33 cellular contexts compared by ENCODE assay signal in genomic region chr2:27189989-27190388, GRCh38. TPM values are rescaled to one million over a fixed set of nuclear protein-coding genes. Genes with fewer than 3 reads are reported as not detected.
"Had no signal": no experiment of that assay in that cellular context is flagged by ENCODE, and none has a peak within 500 bp of the region (broad histone marks: within the 10 kb centered on the region; RNA-seq: fewer than 3 reads in every experiment).

No MANE protein-coding gene starts in this region.

- H3K27me3 Mint-ChIP-seq: stimulated activated naive CD8-positive, alpha-beta T cell treated with anti-CD3 and anti-CD28 coated beads, Interleukin-15, Interleukin-2, amounts not matched to agents 100 ng/mL and 50 ng/mL, for 24 hours had no signal

- H3K4me3 Mint-ChIP-seq: stimulated activated effector memory CD8-positive, alpha-beta T cell treated with anti-CD3 and anti-CD28 coated beads, Interleukin-12 subunit alpha, Interleukin-12 subunit beta, amount 100 ng/mL, for 72 hours; stimulated activated memory B cell treated with anti-CD40 and anti-IgM and Interleukin-4, amounts not matched to agents 10 μg/mL and 1 μg/mL and 100 μg/mL, for 72 hours; stimulated activated naive B cell treated with anti-CD40 and anti-IgM and Interleukin-4, amounts not matched to agents 10 μg/mL and 1 μg/mL and 100 μg/mL, for 72 hours; stimulated activated naive CD8-positive, alpha-beta T cell treated with anti-CD3 and anti-CD28 coated beads, Interleukin-15, amount 100 ng/mL, for 72 hours; stimulated activated naive CD8-positive, alpha-beta T cell treated with anti-CD3 and anti-CD28 coated beads, Interleukin-15, Interleukin-2, amounts not matched to agents 100 ng/mL and 50 ng/mL, for 24 hours; type B pancreatic cell had no signal

- H3K4me3 ChIP-seq: stomach, suprapubic skin, testis, thoracic aorta, thyroid gland, tibial artery, tibial nerve, transverse colon, upper lobe of left lung, upper lobe of right lung, uterus, vagina had no signal

- H3K4me1 ChIP-seq: transverse colon, upper lobe of right lung had no signal

- H3K36me3 Mint-ChIP-seq: stimulated activated effector memory CD8-positive, alpha-beta T cell treated with anti-CD3 and anti-CD28 coated beads, Interleukin-12 subunit alpha, Interleukin-12 subunit beta, amount 100 ng/mL, for 72 hours; stimulated activated memory B cell treated with anti-CD40 and anti-IgM and Interleukin-4, amounts not matched to agents 10 μg/mL and 1 μg/mL and 100 μg/mL, for 72 hours; stimulated activated naive B cell treated with anti-CD40 and anti-IgM and Interleukin-4, amounts not matched to agents 10 μg/mL and 1 μg/mL and 100 μg/mL, for 72 hours; type B pancreatic cell had no signal

- H3K27ac ChIP-seq: stomach, suprapubic skin, testis, thoracic aorta, thyroid gland, tibial artery, tibial nerve, transverse colon, upper lobe of left lung, upper lobe of right lung, uterus, vagina had no signal

- H3K27me3 ChIP-seq: stomach, suprapubic skin, testis, thyroid gland, transverse colon, upper lobe of left lung, upper lobe of right lung, uterus, vagina had no signal

- H3K9me3 Mint-ChIP-seq: stimulated activated effector memory CD8-positive, alpha-beta T cell treated with anti-CD3 and anti-CD28 coated beads, Interleukin-12 subunit alpha, Interleukin-12 subunit beta, amount 100 ng/mL, for 72 hours; stimulated activated memory B cell treated with anti-CD40 and anti-IgM and Interleukin-4, amounts not matched to agents 10 μg/mL and 1 μg/mL and 100 μg/mL, for 72 hours; stimulated activated naive B cell treated with anti-CD40 and anti-IgM and Interleukin-4, amounts not matched to agents 10 μg/mL and 1 μg/mL and 100 μg/mL, for 72 hours; stimulated activated naive CD8-positive, alpha-beta T cell treated with anti-CD3 and anti-CD28 coated beads, Interleukin-15, amount 100 ng/mL, for 72 hours; stimulated activated naive CD8-positive, alpha-beta T cell treated with anti-CD3 and anti-CD28 coated beads, Interleukin-15, Interleukin-2, amounts not matched to agents 100 ng/mL and 50 ng/mL, for 24 hours; type B pancreatic cell had no signal

- H3K27ac Mint-ChIP-seq: stimulated activated effector memory CD8-positive, alpha-beta T cell treated with anti-CD3 and anti-CD28 coated beads, Interleukin-12 subunit alpha, Interleukin-12 subunit beta, amount 100 ng/mL, for 72 hours; stimulated activated memory B cell treated with anti-CD40 and anti-IgM and Interleukin-4, amounts not matched to agents 10 μg/mL and 1 μg/mL and 100 μg/mL, for 72 hours; stimulated activated naive B cell treated with anti-CD40 and anti-IgM and Interleukin-4, amounts not matched to agents 10 μg/mL and 1 μg/mL and 100 μg/mL, for 72 hours; stimulated activated naive CD8-positive, alpha-beta T cell treated with anti-CD3 and anti-CD28 coated beads, Interleukin-15, amount 100 ng/mL, for 72 hours; stimulated activated naive CD8-positive, alpha-beta T cell treated with anti-CD3 and anti-CD28 coated beads, Interleukin-15, Interleukin-2, amounts not matched to agents 100 ng/mL and 50 ng/mL, for 24 hours; type B pancreatic cell had no signal

- H3K36me3 ChIP-seq: stomach, suprapubic skin, thoracic aorta, thyroid gland, tibial artery, tibial nerve, transverse colon, upper lobe of left lung, upper lobe of right lung, uterus, vagina had no signal

- ATAC-seq: stimulated activated effector memory CD8-positive, alpha-beta T cell treated with anti-CD3 and anti-CD28 coated beads, Interleukin-12 subunit alpha, Interleukin-12 subunit beta, amount 100 ng/mL, for 72 hours; stimulated activated memory B cell treated with anti-CD40 and anti-IgM and Interleukin-4, amounts not matched to agents 10 μg/mL and 1 μg/mL and 100 μg/mL, for 72 hours; stimulated activated naive B cell treated with anti-CD40 and anti-IgM and Interleukin-4, amounts not matched to agents 10 μg/mL and 1 μg/mL and 100 μg/mL, for 72 hours; stimulated activated naive CD8-positive, alpha-beta T cell treated with anti-CD3 and anti-CD28 coated beads, Interleukin-15, amount 100 ng/mL, for 72 hours; stimulated activated naive CD8-positive, alpha-beta T cell treated with anti-CD3 and anti-CD28 coated beads, Interleukin-15, Interleukin-2, amounts not matched to agents 100 U/mL and 50 U/mL, for 24 hours; upper lobe of right lung had no signal

- H3K9me3 ChIP-seq: stomach, suprapubic skin, testis, thoracic aorta, thyroid gland, tibial artery, tibial nerve, transverse colon, upper lobe of left lung, upper lobe of right lung, uterus, vagina had no signal

- DNase-seq: stimulated activated CD4-positive, alpha-beta T cell treated with anti-CD3 and anti-CD28 coated beads, Interleukin-2, amount 100 ng/mL, for 48 hours; stimulated activated CD4-positive, alpha-beta T cell treated with anti-CD3 and anti-CD28 coated beads, Interleukin-4, amount 100 ng/mL, for 1 hour; stimulated activated CD4-positive, alpha-beta T cell treated with anti-CD3 and anti-CD28 coated beads, Interleukin-4, amount 100 ng/mL, for 24 hours; stimulated activated CD4-positive, alpha-beta T cell treated with anti-CD3 and anti-CD28 coated beads, Interleukin-4, amount 100 ng/mL, for 4 hours; stimulated activated CD8-positive, alpha-beta memory T cell treated with anti-CD3 and anti-CD28 coated beads, Interleukin-4, amount 100 ng/mL, for 48 hours; stimulated activated naive B cell treated with anti-CD40 and anti-IgM and Interleukin-4, amounts not matched to agents 10 μg/mL and 1 μg/mL and 100 μg/mL, for 72 hours; stimulated activated naive CD4-positive, alpha-beta T cell; stimulated activated naive CD4-positive, alpha-beta T cell treated with Interleukin-2 at 50 U/mL for 16 hours; stimulated activated naive CD8-positive, alpha-beta T cell treated with anti-CD3 and anti-CD28 coated beads, Interleukin-15, amount 100 ng/mL, for 72 hours; stimulated activated naive CD8-positive, alpha-beta T cell treated with anti-CD3 and anti-CD28 coated beads, Interleukin-15, Interleukin-2, amounts not matched to agents 100 U/mL and 50 U/mL, for 24 hours; stomach; substantia nigra; testis; thyroid gland; transverse colon; trophoblast cell; upper lobe of left lung; upper lobe of right lung; uterus had no signal

- H3K4me1 Mint-ChIP-seq: stimulated activated effector memory CD8-positive, alpha-beta T cell treated with anti-CD3 and anti-CD28 coated beads, Interleukin-12 subunit alpha, Interleukin-12 subunit beta, amount 100 ng/mL, for 72 hours; stimulated activated naive B cell treated with anti-CD40 and anti-IgM and Interleukin-4, amounts not matched to agents 10 μg/mL and 1 μg/mL and 100 μg/mL, for 72 hours; stimulated activated naive CD8-positive, alpha-beta T cell treated with anti-CD3 and anti-CD28 coated beads, Interleukin-15, amount 100 ng/mL, for 72 hours had no signal

RNA-seq across cellular contexts. Expression of gene TCF23, which starts 41.2 kb away (rescaled TPM):
- total RNA-seq: stomach, temporal lobe, thoracic aorta, tibial nerve, transverse colon, upper lobe of right lung had no signal

RNA-seq across cellular contexts. Expression of gene PRR30, which starts 50.8 kb away (rescaled TPM):
- total RNA-seq: stomach, subcutaneous adipose tissue, suprapubic skin, temporal lobe, thoracic aorta, tibial nerve, transverse colon, upper lobe of left lung, upper lobe of right lung, ureter, urinary bladder, uterus, vagina had no signal
- polyA plus RNA-seq: stomach, thymus, urinary bladder had no signal
